ENCODE assay signal across 29 cellular contexts in genomic region chr11:21687645-21688044, GRCh38.
"Had no signal": no experiment of that assay in that cellular context is flagged by ENCODE, and none has a peak within 500 bp of the region (broad histone marks: within the 10 kb centered on the region; RNA-seq: fewer than 3 reads in every experiment).

No MANE protein-coding gene starts in this region.

- H3K4me1 ChIP-seq: neural progenitor cell, parathyroid adenoma, psoas muscle, spleen, suprapubic skin, testis, tibial artery, transverse colon, vagina had no signal

- H3K9me3 ChIP-seq: ovary, testis, transverse colon, vagina had no signal

- ATAC-seq: naive thymus-derived CD4-positive, alpha-beta T cell; natural killer cell; psoas muscle; right cardiac atrium; sciatic nerve; stimulated activated memory B cell treated with anti-CD40 and anti-IgM and Interleukin-4, amounts not matched to agents 10 μg/mL and 1 μg/mL and 100 μg/mL, for 72 hours; stimulated activated naive CD8-positive, alpha-beta T cell treated with anti-CD3 and anti-CD28 coated beads, Interleukin-15, amount 100 ng/mL, for 72 hours; stimulated activated naive CD8-positive, alpha-beta T cell treated with anti-CD3 and anti-CD28 coated beads, Interleukin-15, Interleukin-2, amounts not matched to agents 100 U/mL and 50 U/mL, for 24 hours had no signal

- H3K36me3 ChIP-seq: neural progenitor cell, ovary, spleen, suprapubic skin, tibial artery, transverse colon, vagina had no signal

- H3K4me2 ChIP-seq: neural progenitor cell, smooth muscle cell had no signal

- H3K27ac ChIP-seq: neural progenitor cell, ovary, parathyroid adenoma, psoas muscle, skin epidermis, spleen, suprapubic skin, testis, tibial artery, transverse colon, vagina had no signal

- FAIRE-seq: urothelium cell line had no signal

- H3K79me2 ChIP-seq: parathyroid adenoma had no signal

- H3K27me3 ChIP-seq: neural progenitor cell, ovary, spleen, suprapubic skin, testis, tibial artery, transverse colon, vagina had no signal

- H3K4me3 ChIP-seq: neural progenitor cell, ovary, psoas muscle, skin epidermis, smooth muscle cell, spleen, suprapubic skin, testis, tibial artery, transverse colon, vagina had no signal

- H3K9ac ChIP-seq: neural progenitor cell, parathyroid adenoma had no signal

- DNase-seq: naive thymus-derived CD4-positive, alpha-beta T cell; natural killer cell; occipital lobe; ovary; posterior cingulate gyrus; psoas muscle; right cardiac atrium; spleen; stimulated activated CD4-positive, alpha-beta T cell treated with anti-CD3 and anti-CD28 coated beads, Interleukin-12 subunit alpha, Interleukin-12 subunit beta, amount 100 ng/mL, for 4 hours; stimulated activated CD4-positive, alpha-beta T cell treated with anti-CD3 and anti-CD28 coated beads, Interleukin-1b, Interleukin-23, amount 100 ng/mL, for 48 hours; stimulated activated CD4-positive, alpha-beta T cell treated with anti-CD3 and anti-CD28 coated beads, Interleukin-4, amount 100 ng/mL, for 1 hour; stimulated activated CD4-positive, alpha-beta T cell treated with anti-CD3 and anti-CD28 coated beads, Interleukin-4, amount 100 ng/mL, for 4 hours; stimulated activated CD8-positive, alpha-beta memory T cell treated with anti-CD3 and anti-CD28 coated beads, Interleukin-4, amount 100 ng/mL, for 48 hours; stimulated activated naive CD4-positive, alpha-beta T cell; stimulated activated naive CD8-positive, alpha-beta T cell treated with anti-CD3 and anti-CD28 coated beads, Interleukin-15, amount 100 ng/mL, for 72 hours; stimulated activated naive CD8-positive, alpha-beta T cell treated with anti-CD3 and anti-CD28 coated beads, Interleukin-15, Interleukin-2, amounts not matched to agents 100 U/mL and 50 U/mL, for 24 hours; substantia nigra; testis; tibial artery; transverse colon had no signal

- H2AFZ ChIP-seq: neural progenitor cell, parathyroid adenoma had no signal
